Comparison of ENCODE assay signal across 8 cellular contexts in genomic region chr4:145099653-145100052, GRCh38. TPM values are rescaled to one million over a fixed set of nuclear protein-coding genes. Genes with fewer than 3 reads are reported as not detected.
DNase-seq lines count a peak whose midpoint lies in the region; ATAC-seq and TF ChIP-seq lines count a peak whose summit lies in the region.

No MANE protein-coding gene starts in this region.

- peak overlapping the region; percentile 84 to 98 (median 92) for H3K4me3 ChIP-seq in fibroblast of lung (replicated peaks in 1 of 4; ENCODE audit: control extremely low read depth in 1 of 4, insufficient read depth in 1 of 4, low read depth in 3 of 4, low read length in 4 of 4)

- peak overlapping the region; percentile 95 for H3K4me2 ChIP-seq in fibroblast of lung (ENCODE audit: extremely low read depth, insufficient read depth, low read length)

- peaks cover 32% of the 10 kb centered on the region for H3K36me3 Mint-ChIP-seq in activated CD4-positive, alpha-beta T cell treated with anti-CD3 and anti-CD28 coated beads for 36 hours (ENCODE audit: low read depth)
- H3K36me3 Mint-ChIP-seq in stimulated activated naive B cell treated with anti-CD40 and anti-IgM and Interleukin-4, amounts not matched to agents 10 μg/mL and 1 μg/mL and 100 μg/mL, for 72 hours, result peaks cover 8 to 14% of the 10 kb centered on the region in 2 donors

- no peak for ATAC-seq in activated CD4-positive, alpha-beta T cell treated with anti-CD3 and anti-CD28 coated beads for 36 hours
- ATAC-seq in stimulated activated naive B cell treated with anti-CD40 and anti-IgM and Interleukin-4, amounts not matched to agents 10 μg/mL and 1 μg/mL and 100 μg/mL, for 72 hours (replicated peaks), result no peak
- no peak for ATAC-seq in HG03097 (IDR thresholded peaks at IDR 0.05; ENCODE audit: low FRiP score, unreplicated experiment)

- H3K4me1 ChIP-seq in fibroblast of lung (ENCODE audit: control insufficient read depth, extremely low read depth, insufficient read depth, low read length), result no peaks in the 10 kb centered on the region

- no peak overlapping the region for H3K27ac ChIP-seq in fibroblast of lung (ENCODE audit: insufficient read depth, low read length)

- H3K27me3 Mint-ChIP-seq in activated CD4-positive, alpha-beta T cell treated with anti-CD3 and anti-CD28 coated beads for 36 hours, result no peaks in the 10 kb centered on the region
- H3K27me3 Mint-ChIP-seq in stimulated activated naive B cell treated with anti-CD40 and anti-IgM and Interleukin-4, amounts not matched to agents 10 μg/mL and 1 μg/mL and 100 μg/mL, for 72 hours, result no peaks in the 10 kb centered on the region

- no peak for DNase-seq in activated CD4-positive, alpha-beta T cell treated with anti-CD3 and anti-CD28 coated beads for 36 hours
- no peak for DNase-seq in activated CD4-positive, alpha-beta T cell treated with anti-CD3 and anti-CD28 coated beads for 1 hour
- DNase-seq in RPMI7951 (ENCODE audit: low read depth) (peak; percentile 1), fibroblast of lung (ENCODE audit: low read depth in 2 of 2) (peak; percentile 9 to 46), NCI-H1105 (lab: John Stamatoyannopoulos, UW) (no peak), NCI-H2107 treated with DMSO at 0.1 percent for 48 hours (lab: John Stamatoyannopoulos, UW; ENCODE audit: unreplicated experiment) (no peak)
- DNase-seq in stimulated activated naive B cell treated with anti-CD40 and anti-IgM and Interleukin-4, amounts not matched to agents 10 μg/mL and 1 μg/mL and 100 μg/mL, for 72 hours, result no peak

- no peak for TF ChIP-seq CTCF in fibroblast of lung (conservative IDR thresholded peaks at IDR 0.05 in 1 of 2, IDR thresholded peaks at IDR 0.05 in 1 of 2; ENCODE audit: low read depth in 1 of 2, low read length in 2 of 2)

- H3K9me3 Mint-ChIP-seq in activated CD4-positive, alpha-beta T cell treated with anti-CD3 and anti-CD28 coated beads for 36 hours (ENCODE audit: low read depth), result no peaks in the 10 kb centered on the region
- no peaks in the 10 kb centered on the region for H3K9me3 Mint-ChIP-seq in stimulated activated naive B cell treated with anti-CD40 and anti-IgM and Interleukin-4, amounts not matched to agents 10 μg/mL and 1 μg/mL and 100 μg/mL, for 72 hours

- peak overlapping the region; percentile 99 for H3K27ac Mint-ChIP-seq in activated CD4-positive, alpha-beta T cell treated with anti-CD3 and anti-CD28 coated beads for 36 hours
- H3K27ac Mint-ChIP-seq in stimulated activated naive B cell treated with anti-CD40 and anti-IgM and Interleukin-4, amounts not matched to agents 10 μg/mL and 1 μg/mL and 100 μg/mL, for 72 hours, result peak overlapping the region; percentile 100

- intact Hi-C loops in activated CD4-positive, alpha-beta T cell treated with anti-CD3 and anti-CD28 coated beads for 36 hours (cut with DNase I, micrococcal nuclease), result loop anchor here (2.0 to 10.0 kb wide), 4 partner anchors 31 to 1915 kb away; partner anchors contain the start of genes USP38 (in 2 of the 2) and SLC10A7 (in 1 of the 2)

- POLR2A ChIA-PET in activated CD4-positive, alpha-beta T cell treated with anti-CD3 and anti-CD28 coated beads for 36 hours (lab: Charles Lee), result interaction anchor here (1.1 kb wide), 1 partner anchor 33 kb away, joined by 3 read pairs; no protein-coding TSS in a partner anchor

- H3K79me2 ChIP-seq in fibroblast of lung (ENCODE audit: control insufficient read depth, insufficient read depth, low read length), result peaks cover 82% of the 10 kb centered on the region

- CTCF ChIA-PET in activated CD4-positive, alpha-beta T cell treated with anti-CD3 and anti-CD28 coated beads for 36 hours (lab: Charles Lee), result interaction anchor here (1.5 to 2.1 kb wide), 3 partner anchors 13 to 23 kb away, joined by 4 to 8 read pairs (median 6); no protein-coding TSS in a partner anchor

- no peaks in the 10 kb centered on the region for H4K20me1 ChIP-seq in fibroblast of lung (ENCODE audit: control insufficient read depth, extremely low read depth, insufficient read depth, low read length)

- H3K27me3 ChIP-seq in fibroblast of lung (ENCODE audit: control insufficient read depth, insufficient read depth, low read length), result no peaks in the 10 kb centered on the region

- peaks cover 29% of the 10 kb centered on the region for H3K4me1 Mint-ChIP-seq in activated CD4-positive, alpha-beta T cell treated with anti-CD3 and anti-CD28 coated beads for 36 hours
- peaks cover 14 to 20% of the 10 kb centered on the region in 2 donors for H3K4me1 Mint-ChIP-seq in stimulated activated naive B cell treated with anti-CD40 and anti-IgM and Interleukin-4, amounts not matched to agents 10 μg/mL and 1 μg/mL and 100 μg/mL, for 72 hours

- H3K4me3 Mint-ChIP-seq in activated CD4-positive, alpha-beta T cell treated with anti-CD3 and anti-CD28 coated beads for 36 hours, result peak overlapping the region; percentile 97
- peak overlapping the region; percentile 93 to 97 for H3K4me3 Mint-ChIP-seq in stimulated activated naive B cell treated with anti-CD40 and anti-IgM and Interleukin-4, amounts not matched to agents 10 μg/mL and 1 μg/mL and 100 μg/mL, for 72 hours

- H2AFZ ChIP-seq in fibroblast of lung (ENCODE audit: low read length), result no peak overlapping the region

- H3K9ac ChIP-seq in fibroblast of lung (ENCODE audit: insufficient read depth, low read length), result no peak overlapping the region

- H3K36me3 ChIP-seq in fibroblast of lung (ENCODE audit: control insufficient read depth, insufficient read depth, low read length), result peaks cover 2% of the 10 kb centered on the region

- no peaks in the 10 kb centered on the region for H3K9me3 ChIP-seq in fibroblast of lung (ENCODE audit: control insufficient read depth, insufficient read depth, low read depth, low read length)

RNA-seq across cellular contexts. Expression of gene ABCE1, which starts 1.5 kb away (rescaled TPM):
- 100 to 1,000 TPM; 148 to 172 TPM for total RNA-seq in activated CD4-positive, alpha-beta T cell treated with anti-CD3 and anti-CD28 coated beads for 36 hours
- 163 and 196 TPM in 2 replicates for total RNA-seq in RPMI7951 (2014; rRNA removed; shearing (Covaris generic))
- 76.8 and 91.9 TPM in 2 replicates for total RNA-seq in fibroblast of lung
- 84.8 and 105 TPM in 2 replicates for polyA plus RNA-seq in fibroblast of lung
- polyA plus RNA-seq in fibroblast of lung (2012), result 55.6 and 59.4 TPM in 2 replicates
- 25.0 and 28.1 TPM in 2 replicates for polyA minus RNA-seq in fibroblast of lung (ENCODE audit: low replicate concordance)

RNA-seq across cellular contexts. Expression of gene ANAPC10, which starts 1.7 kb away (rescaled TPM):
- 10 to 100 TPM; 27.7 to 31.5 TPM for total RNA-seq in activated CD4-positive, alpha-beta T cell treated with anti-CD3 and anti-CD28 coated beads for 36 hours
- 36.5 and 43.4 TPM in 2 replicates for total RNA-seq in RPMI7951 (2014; rRNA removed; shearing (Covaris generic))
- total RNA-seq in fibroblast of lung, result 27.2 and 28.1 TPM in 2 replicates
- 29.4 and 29.7 TPM in 2 replicates for polyA plus RNA-seq in fibroblast of lung
- polyA plus RNA-seq in fibroblast of lung (2012), result 12.1 and 15.0 TPM in 2 replicates
- 0.41 and 9.2 TPM in 2 replicates for polyA minus RNA-seq in fibroblast of lung (ENCODE audit: low replicate concordance)

Comparison
In these comparisons a context has a peak if more than half of its experiments do, and no peak if none do; other contexts are left out.
1. DNase-seq: peak in RPMI7951 (single experiment) and fibroblast of lung (2 of 2); none in activated CD4-positive, alpha-beta T cell treated with anti-CD3 and anti-CD28 coated beads for 36 hours (single experiment), activated CD4-positive, alpha-beta T cell treated with anti-CD3 and anti-CD28 coated beads for 1 hour (single experiment), stimulated activated naive B cell treated with anti-CD40 and anti-IgM and Interleukin-4, amounts not matched to agents 10 μg/mL and 1 μg/mL and 100 μg/mL, for 72 hours (single experiment), NCI-H1105 (single experiment) and NCI-H2107 treated with DMSO at 0.1 percent for 48 hours (single experiment).